ENCODE assay signal across 9 cellular contexts in genomic region chr22:50325444-50326224, GRCh38. TPM values are rescaled to one million over a fixed set of nuclear protein-coding genes. Genes with fewer than 3 reads are reported as not detected.
DNase-seq lines count a peak whose midpoint lies in the region; ATAC-seq and TF ChIP-seq lines count a peak whose summit lies in the region.
"Had no signal": no experiment of that assay in that cellular context is flagged by ENCODE, and none has a peak within 500 bp of the region (broad histone marks: within the 10 kb centered on the region; RNA-seq: fewer than 3 reads in every experiment).

No MANE protein-coding gene starts in this region.

- DNase-seq in LNCaP clone FGC (ENCODE audit: low read depth) (no peak), neuronal stem cell (ENCODE audit: low spot score) (no peak), NCI-H1105 treated with DMSO at 0.1 percent for 48 hours (lab: John Stamatoyannopoulos, UW) (no peak), GM19240 (ENCODE audit: insufficient read length, low spot score) (no peak)
- DNase-seq: activated CD4-positive, CD25-positive, alpha-beta regulatory T cell; dermis blood vessel endothelial cell had no signal

- no peak overlapping the region for H3K4ac ChIP-seq in neuronal stem cell (ENCODE audit: low read length)

- no peak overlapping the region for H4K8ac ChIP-seq in neuronal stem cell (ENCODE audit: low read depth, low read length)

- no peak overlapping the region for H3K23ac ChIP-seq in neuronal stem cell (ENCODE audit: low read depth, low read length, poor library complexity)

- peaks cover 8% of the 10 kb centered on the region for H3K79me2 ChIP-seq in DOHH2 (ENCODE audit: control insufficient read depth, low read length)

- H3K9me2 ChIP-seq in DOHH2 (replicated peaks; ENCODE audit: control insufficient read depth, low read length) = no peaks in the 10 kb centered on the region

- H2AFZ ChIP-seq in neuronal stem cell (ENCODE audit: low read length) = peak overlapping the region; percentile 88

- peaks cover 33% of the 10 kb centered on the region for H3K27me3 Mint-ChIP-seq in dendritic cell treated with granulocyte-macrophage colony-stimulating factor and Interleukin-4, amounts not matched to agents 40 ng/mL and 50 ng/mL, for 4 days

- peak overlapping the region; percentile 9 for H2AK5ac ChIP-seq in neuronal stem cell (ENCODE audit: low read depth, low read length)

- no peaks in the 10 kb centered on the region for H3K9me3 ChIP-seq in DOHH2 (ENCODE audit: control insufficient read depth, insufficient read depth, low read length)
- no peaks in the 10 kb centered on the region for H3K9me3 ChIP-seq in neuronal stem cell (replicated peaks in 1 of 2; ENCODE audit: control insufficient read depth in 2 of 2, insufficient read depth in 1 of 2, low read depth in 1 of 2, low read length in 2 of 2)

- no peak overlapping the region for H2BK12ac ChIP-seq in neuronal stem cell (ENCODE audit: low read length)

- H3K4me3 ChIP-seq in DOHH2 (ENCODE audit: low read length) (peak overlapping the region; percentile 80; the same call in 1 of the 2 replicates), LNCaP clone FGC (ENCODE audit: low read depth, low read length) (peak overlapping the region; percentile 64), neuronal stem cell (ENCODE audit: low read length in 2 of 2) (peak overlapping the region; percentile 3 to 90)

- H3K36me3 Mint-ChIP-seq in dendritic cell treated with granulocyte-macrophage colony-stimulating factor and Interleukin-4, amounts not matched to agents 40 ng/mL and 50 ng/mL, for 4 days (ENCODE audit: low read depth) = no peaks in the 10 kb centered on the region

- peaks cover 4% of the 10 kb centered on the region; the same call in 1 of the 2 replicates for H3F3A ChIP-seq in DOHH2 (ENCODE audit: control insufficient read depth, insufficient read depth)

- no CpG with 5 or more reads among the region's 19 CpGs for WGBS in neuronal stem cell (ENCODE audit: extremely low coverage in 2 of 2, insufficient read length in 2 of 2, insufficient replicate concordance in 1 of 2), 2 donors

- H3K4me3 Mint-ChIP-seq in dendritic cell treated with granulocyte-macrophage colony-stimulating factor and Interleukin-4, amounts not matched to agents 40 ng/mL and 50 ng/mL, for 4 days = peak overlapping the region; percentile 76

- no peak for TF ChIP-seq CTCF in DOHH2 (IDR thresholded peaks at IDR 0.05; ENCODE audit: low read depth, low read length, poor library complexity, severe bottlenecking)
- no peak for TF ChIP-seq CTCF in LNCaP clone FGC (IDR thresholded peaks at IDR 0.05; ENCODE audit: control insufficient read depth, extremely low read depth, insufficient read depth)

- H3K4me1 ChIP-seq in DOHH2 (ENCODE audit: control insufficient read depth, low read length) (peaks cover 52% of the 10 kb centered on the region), neuronal stem cell (ENCODE audit: control insufficient read depth in 2 of 2, insufficient read depth in 1 of 2, low read depth in 1 of 2, low read length in 2 of 2) (peaks cover 10 to 14% of the 10 kb centered on the region in 2 donors)

- peaks cover 4% of the 10 kb centered on the region for H3K79me1 ChIP-seq in neuronal stem cell (ENCODE audit: low read depth, low read length)

- no peak overlapping the region for H2BK5ac ChIP-seq in neuronal stem cell (ENCODE audit: low read length)

- H3K27ac ChIP-seq in DOHH2 (ENCODE audit: low read depth, low read length) (no peak overlapping the region), neuronal stem cell (replicated peaks; ENCODE audit: low read length) (no peak overlapping the region)

- H3K36me3 ChIP-seq in DOHH2 (ENCODE audit: control insufficient read depth, low read length) (no peaks in the 10 kb centered on the region), neuronal stem cell (replicated peaks in 1 of 2; ENCODE audit: control insufficient read depth in 2 of 2, insufficient read depth in 2 of 2, low read length in 2 of 2) (no peaks in the 10 kb centered on the region)

- H3K4me2 ChIP-seq in DOHH2 (ENCODE audit: low read length) = peak overlapping the region; percentile 94
- peak overlapping the region; percentile 52 for H3K4me2 ChIP-seq in neuronal stem cell (ENCODE audit: insufficient read depth, low read length, poor library complexity, severe bottlenecking)

- no peak overlapping the region for H3K14ac ChIP-seq in neuronal stem cell (ENCODE audit: low read length)

- H3K18ac ChIP-seq in neuronal stem cell (ENCODE audit: low read length) = no peak overlapping the region

- peak overlapping the region; percentile 65 for H3K9ac ChIP-seq in neuronal stem cell (ENCODE audit: low read depth, low read length, poor library complexity)

- no peaks in the 10 kb centered on the region for H4K20me1 ChIP-seq in DOHH2 (ENCODE audit: control insufficient read depth, insufficient read depth, low read depth, low read length)

- no peak overlapping the region for H2BK15ac ChIP-seq in neuronal stem cell (ENCODE audit: low read length)

- H3K9me3 Mint-ChIP-seq in dendritic cell treated with granulocyte-macrophage colony-stimulating factor and Interleukin-4, amounts not matched to agents 40 ng/mL and 50 ng/mL, for 4 days = no peaks in the 10 kb centered on the region

- intact Hi-C loops in dendritic cell treated with granulocyte-macrophage colony-stimulating factor and Interleukin-4, amounts not matched to agents 40 ng/mL and 50 ng/mL, for 4 days (cut with micrococcal nuclease) = loop anchor here (5.0 kb wide), 2 partner anchors 33 to 48 kb away; no protein-coding TSS in a partner anchor

- ATAC-seq in GM21619 (IDR thresholded peaks at IDR 0.05; ENCODE audit: unreplicated experiment) = no peak

- H3K27me3 ChIP-seq in DOHH2 (ENCODE audit: control insufficient read depth, low read length) = no peaks in the 10 kb centered on the region
- no peaks in the 10 kb centered on the region for H3K27me3 ChIP-seq in neuronal stem cell (ENCODE audit: control insufficient read depth in 3 of 3, insufficient read depth in 3 of 3, low read depth in 1 of 3, low read length in 3 of 3)

- no peak overlapping the region for H3K27ac Mint-ChIP-seq in dendritic cell treated with granulocyte-macrophage colony-stimulating factor and Interleukin-4, amounts not matched to agents 40 ng/mL and 50 ng/mL, for 4 days

- H3K4me1 Mint-ChIP-seq in dendritic cell treated with granulocyte-macrophage colony-stimulating factor and Interleukin-4, amounts not matched to agents 40 ng/mL and 50 ng/mL, for 4 days (ENCODE audit: low read depth) = peaks cover 16% of the 10 kb centered on the region

- H4K91ac ChIP-seq in neuronal stem cell (ENCODE audit: low read depth, low read length, poor library complexity) = no peak overlapping the region

- no peak overlapping the region for H2BK120ac ChIP-seq in neuronal stem cell (ENCODE audit: low read depth, low read length)

RNA-seq across cellular contexts. Expression of gene DENND6B, which starts 1.2 kb away (rescaled TPM):
- polyA plus RNA-seq in neuronal stem cell (2013, experiment 1 of 2) = 12.7 TPM
- 11.7 TPM for polyA plus RNA-seq in neuronal stem cell (2013, experiment 2 of 2)

RNA-seq across cellular contexts. Expression of gene PPP6R2, which starts 17.5 kb away (rescaled TPM):
- polyA plus RNA-seq in neuronal stem cell (2013, experiment 1 of 2) = 26.8 TPM
- polyA plus RNA-seq in neuronal stem cell (2013, experiment 2 of 2) = 24.9 TPM

RNA-seq across cellular contexts. Expression of gene PLXNB2, which starts 18.2 kb away (rescaled TPM):
- 71.0 TPM for polyA plus RNA-seq in neuronal stem cell (2013, experiment 1 of 2)
- polyA plus RNA-seq in neuronal stem cell (2013, experiment 2 of 2) = 69.8 TPM

RNA-seq across cellular contexts. Expression of gene MAPK11, which starts 55.5 kb away (rescaled TPM):
- polyA plus RNA-seq in neuronal stem cell (2013, experiment 1 of 2) = 4.0 TPM
- polyA plus RNA-seq in neuronal stem cell (2013, experiment 2 of 2) = 3.6 TPM
